12 cellular contexts compared by ENCODE assay signal in the genomic region with DNA sequence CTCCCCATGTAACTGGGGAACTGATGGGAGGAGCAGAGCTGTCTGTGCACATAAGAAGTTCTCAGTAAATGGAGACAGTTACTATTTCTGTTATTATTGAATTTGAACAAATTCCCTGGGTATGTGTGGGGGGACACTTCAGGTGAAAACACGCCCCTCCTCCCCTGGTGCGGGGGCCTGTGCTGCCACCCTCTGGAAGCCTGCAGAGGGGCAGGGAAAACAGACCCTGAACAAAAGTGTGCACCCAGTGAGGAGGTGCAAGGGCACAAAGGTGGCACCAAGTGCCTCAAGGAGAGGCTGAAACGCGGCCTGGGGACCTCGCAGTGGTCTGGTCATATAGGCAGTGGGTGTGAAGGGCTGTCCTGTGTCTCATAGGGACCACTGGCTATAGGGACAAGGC. TPM values are rescaled to one million over a fixed set of nuclear protein-coding genes. Genes with fewer than 3 reads are reported as not detected.
DNase-seq lines count a peak whose midpoint lies in the region; ATAC-seq, FAIRE-seq and TF ChIP-seq lines count a peak whose summit lies in the region.
"Had no signal": no experiment of that assay in that cellular context is flagged by ENCODE, and none has a peak within 500 bp of the region (broad histone marks: within the 10 kb centered on the region; RNA-seq: fewer than 3 reads in every experiment).

No MANE protein-coding gene starts in this region.

- FAIRE-seq in GM12891 (lab: Jason Lieb, UNC): no peak
- FAIRE-seq: frontal cortex had no signal

- POLR2A ChIA-PET in HEK293 (lab: Yijun Ruan, JAX): no interaction called here

- peaks cover 82% of the 10 kb centered on the region for H3K36me3 ChIP-seq in CD4-positive, CD25-positive, alpha-beta regulatory T cell (ENCODE audit: control insufficient read depth, insufficient read depth, low read length)
- H3K36me3 ChIP-seq in HEK293 (ENCODE audit: control insufficient read depth in 2 of 2, insufficient read depth in 1 of 2, low read length in 2 of 2): peaks cover 13 to 97% of the 10 kb centered on the region in 2 experiments; a peak in 2 of 3 replicates

- no peak for TF ChIP-seq POLR2A in GM12891 (IDR thresholded peaks at IDR 0.05; ENCODE audit: low read depth, low read length)

- H3K27ac ChIP-seq in CD4-positive, CD25-positive, alpha-beta regulatory T cell (ENCODE audit: insufficient read depth, low read length, poor library complexity, severe bottlenecking): no peak overlapping the region
- no peak overlapping the region for H3K27ac ChIP-seq in HEK293 (ENCODE audit: extremely low read depth, low read depth, low read length)

- ATAC-seq in CD4-positive, CD25-positive, alpha-beta regulatory T cell (ENCODE audit: low read depth in 2 of 2): peak in 1 of 2 donors; percentile 25
- ATAC-seq in GM21423 (IDR thresholded peaks at IDR 0.05; ENCODE audit: unreplicated experiment): no peak
- no peak for ATAC-seq in HG03521 (IDR thresholded peaks at IDR 0.05; ENCODE audit: unreplicated experiment)
- no peak for ATAC-seq in GM19324 (IDR thresholded peaks at IDR 0.05; ENCODE audit: low FRiP score, unreplicated experiment)

- DNase-seq in CD4-positive, CD25-positive, alpha-beta regulatory T cell: peak in 2 of 3 donors; percentile 16 to 24
- DNase-seq in astrocyte of the cerebellum (ENCODE audit: low read depth) (no peak), mesothelial cell of epicardium (ENCODE audit: low spot score in 2 of 2, unreplicated experiment in 2 of 2) (no peak), GM12891 (ENCODE audit: insufficient read length, low spot score) (no peak)
- DNase-seq: activated CD4-positive, alpha-beta T cell treated with anti-CD3 and anti-CD28 coated beads for 4 hours; anterior cingulate cortex; MG63 had no signal

- H3K9me3 ChIP-seq in CD4-positive, CD25-positive, alpha-beta regulatory T cell (ENCODE audit: control insufficient read depth in 2 of 2, low read length in 2 of 2): no peaks in the 10 kb centered on the region
- no peaks in the 10 kb centered on the region for H3K9me3 ChIP-seq in HEK293 (ENCODE audit: control insufficient read depth, insufficient read depth, low read depth, low read length)
- H3K9me3 ChIP-seq: MG63 had no signal

- H3K36me3 Mint-ChIP-seq in CD4-positive, CD25-positive, alpha-beta regulatory T cell: peaks cover 23% of the 10 kb centered on the region
- peaks cover 41% of the 10 kb centered on the region for H3K36me3 Mint-ChIP-seq in mesothelial cell of epicardium

- H3K9me3 Mint-ChIP-seq in CD4-positive, CD25-positive, alpha-beta regulatory T cell: no peaks in the 10 kb centered on the region
- H3K9me3 Mint-ChIP-seq in mesothelial cell of epicardium: no peaks in the 10 kb centered on the region

- in situ Hi-C loops in astrocyte of the cerebellum (cut with HindIII; ENCODE audit: low sequenced_read_pairs): no loop called here

- peak; percentile 23; the same call in 1 of the 2 replicates for TF ChIP-seq CTCF in HEK293 (tag by site-specific recombination; IDR thresholded peaks at IDR 0.05)
- peak; percentile 26 for TF ChIP-seq CTCF in astrocyte of the cerebellum (IDR thresholded peaks at IDR 0.05; ENCODE audit: low read depth, low read length, missing control alignments)
- no peak for TF ChIP-seq CTCF in mesothelial cell of epicardium (IDR thresholded peaks at IDR 0.05; ENCODE audit: unreplicated experiment)

- H3K27ac Mint-ChIP-seq in CD4-positive, CD25-positive, alpha-beta regulatory T cell: peak overlapping the region; percentile 15 to 77 (median 60)
- H3K27ac Mint-ChIP-seq in mesothelial cell of epicardium: peak overlapping the region; percentile 43

- no peak overlapping the region for H3K4me3 ChIP-seq in CD4-positive, CD25-positive, alpha-beta regulatory T cell (ENCODE audit: low read depth, low read length)
- no peak overlapping the region for H3K4me3 ChIP-seq in HEK293 (ENCODE audit: low read depth, low read length)
- H3K4me3 ChIP-seq in astrocyte of the cerebellum (ENCODE audit: low read depth, low read length): no peak overlapping the region
- H3K4me3 ChIP-seq: MG63 had no signal

- no peaks in the 10 kb centered on the region for H3K4me1 ChIP-seq in CD4-positive, CD25-positive, alpha-beta regulatory T cell (ENCODE audit: control insufficient read depth, insufficient read depth, low read length, poor library complexity, severe bottlenecking)
- no peaks in the 10 kb centered on the region for H3K4me1 ChIP-seq in HEK293 (ENCODE audit: control insufficient read depth, insufficient read depth, low read length)

- no peaks in the 10 kb centered on the region for H3K27me3 Mint-ChIP-seq in CD4-positive, CD25-positive, alpha-beta regulatory T cell
- H3K27me3 Mint-ChIP-seq in mesothelial cell of epicardium (ENCODE audit: low read depth): no peaks in the 10 kb centered on the region

- CTCF ChIA-PET in HEK293 (lab: Yijun Ruan, JAX): no interaction called here

- H3K27me3 ChIP-seq in CD4-positive, CD25-positive, alpha-beta regulatory T cell (ENCODE audit: control insufficient read depth, insufficient read depth, low read length): no peaks in the 10 kb centered on the region
- H3K27me3 ChIP-seq: MG63 had no signal

- H3K4me1 Mint-ChIP-seq in CD4-positive, CD25-positive, alpha-beta regulatory T cell: peaks cover 0 to 17% (median 12%) of the 10 kb centered on the region in 4 donors
- H3K4me1 Mint-ChIP-seq in mesothelial cell of epicardium: no peaks in the 10 kb centered on the region

- H3K4me3 Mint-ChIP-seq in CD4-positive, CD25-positive, alpha-beta regulatory T cell: no peak overlapping the region
- H3K4me3 Mint-ChIP-seq in mesothelial cell of epicardium: no peak overlapping the region

TF ChIP-seq in HEK293, 187 proteins besides CTCF, POLR2A, EP300 and RAD21 (continues in another document):
- no peak for TF ChIP-seq ZBTB49 (tag by site-specific recombination; IDR thresholded peaks at IDR 0.05; ENCODE audit: low read depth)
- TF ChIP-seq ZNF777 (tag by site-specific recombination; IDR thresholded peaks at IDR 0.05; ENCODE audit: borderline replicate concordance): no peak
- TF ChIP-seq YY1 (tag by site-specific recombination; IDR thresholded peaks at IDR 0.05): no peak
- TF ChIP-seq ZNF362 (tag by site-specific recombination; IDR thresholded peaks at IDR 0.05): no peak

TF ChIP-seq in GM12891, 5 proteins besides CTCF, POLR2A, EP300 and RAD21:
- TF ChIP-seq TAF1 (IDR thresholded peaks at IDR 0.05; ENCODE audit: low read depth, low read length) (no peak), PAX5 (IDR thresholded peaks at IDR 0.05; ENCODE audit: insufficient read depth, low read length, severe bottlenecking) (no peak), POLR2AphosphoS5 (IDR thresholded peaks at IDR 0.05; ENCODE audit: low read depth, low read length) (no peak), SPI1 (IDR thresholded peaks at IDR 0.05; ENCODE audit: low read depth, low read length) (no peak), POU2F2 (IDR thresholded peaks at IDR 0.05; ENCODE audit: low read depth, low read length) (no peak)

RNA-seq across cellular contexts. Expression of gene NADK, which starts 18.2 kb away (rescaled TPM):
- 52.6 TPM for total RNA-seq in CD4-positive, CD25-positive, alpha-beta regulatory T cell
- polyA plus RNA-seq in CD4-positive, CD25-positive, alpha-beta regulatory T cell: 10 to 100 TPM; 18.7 to 27.1 (median 21.2) TPM
- 77.7 to 79.9 TPM (median 78.2 TPM) in 3 replicates for total RNA-seq in mesothelial cell of epicardium
- 43.3 TPM for polyA plus RNA-seq in GM12891 (2012; ENCODE audit: low read depth, missing spikeins)

Comparison
In these comparisons a context has a peak if more than half of its experiments do, and no peak if none do; other contexts are left out.
1. DNase-seq: peak in CD4-positive, CD25-positive, alpha-beta regulatory T cell (2 of 3); none in astrocyte of the cerebellum (single experiment), mesothelial cell of epicardium (0 of 2) and GM12891 (single experiment).